In genomic region chr18:11857177-11857887, GRCh38 we compare ENCODE assay signal across 9 cellular contexts. TPM values are rescaled to one million over a fixed set of nuclear protein-coding genes. Genes with fewer than 3 reads are reported as not detected.
A peak's percentile ranks its signal among the peaks of the same experiment; 100 is the strongest.
DNase-seq lines count a peak whose midpoint lies in the region; ATAC-seq, FAIRE-seq and TF ChIP-seq lines count a peak whose summit lies in the region.
"Had no signal": no experiment of that assay in that cellular context is flagged by ENCODE, and none has a peak within 500 bp of the region (broad histone marks: within the 10 kb centered on the region; RNA-seq: fewer than 3 reads in every experiment).

No MANE protein-coding gene starts in this region.

- H4K20me1 ChIP-seq in HepG2 (ENCODE audit: insufficient read depth, low read length) = no peaks in the 10 kb centered on the region

- no peaks in the 10 kb centered on the region for H3K27me3 ChIP-seq in HepG2 (ENCODE audit: control insufficient read depth in 1 of 2, insufficient read depth in 2 of 2, low read length in 2 of 2)
- H3K27me3 ChIP-seq in tibial nerve = no peaks in the 10 kb centered on the region

- H3K4me1 ChIP-seq in HepG2 (ENCODE audit: insufficient read depth, low read length) = peaks cover 88% of the 10 kb centered on the region
- peaks cover 0 to 28% (median 20%) of the 10 kb centered on the region in 4 donors for H3K4me1 ChIP-seq in tibial nerve

- H3K9me3 ChIP-seq in HepG2 (ENCODE audit: low read length) = no peaks in the 10 kb centered on the region
- H3K9me3 ChIP-seq in tibial nerve = no peaks in the 10 kb centered on the region

- peak overlapping the region; percentile 62 for H3K9ac ChIP-seq in HepG2 (ENCODE audit: insufficient read depth, low read depth, low read length)

- in situ Hi-C loops in HepG2 (cut with HindIII; ENCODE audit: extremely low pct_ligation_motif_present, low pct_unique_long_range_greater_than_20kb) = no loop called here

- peak overlapping the region; percentile 71 for H3K4me2 ChIP-seq in HepG2 (ENCODE audit: low read depth, low read length)

- peak overlapping the region; percentile 56 for H2AFZ ChIP-seq in HepG2 (ENCODE audit: low read length)

- DNase-seq in COLO668 (lab: John Stamatoyannopoulos, UW; ENCODE audit: unreplicated experiment) (peak; percentile 53), NCI-H2029 treated with DMSO at 0.1 percent for 48 hours (lab: John Stamatoyannopoulos, UW) (peak; percentile 27), choroid plexus epithelial cell (ENCODE audit: low read depth) (peak; percentile 99), HepG2 (ENCODE audit: low spot score) (peak; percentile 95), tibial nerve (ENCODE audit: low spot score in 2 of 2) (peak in 1 of 2 donors; percentile 41), NCI-H748 treated with DMSO at 0.1 percent for 48 hours (lab: John Stamatoyannopoulos, UW) (no peak)
- DNase-seq: naive B cell had no signal

- no peak for TF ChIP-seq RAD21 in HepG2 (CRISPR knock-in tag; IDR thresholded peaks at IDR 0.05)

- TF ChIP-seq CTCF in choroid plexus epithelial cell (conservative IDR thresholded peaks at IDR 0.05; ENCODE audit: low read depth, low read length) = no peak
- TF ChIP-seq CTCF in HepG2 (CRISPR knock-in tag; IDR thresholded peaks at IDR 0.05) = no peak
- no peak for TF ChIP-seq CTCF in tibial nerve (IDR thresholded peaks at IDR 0.05)

- TF ChIP-seq EP300 in HepG2 (IDR thresholded peaks at IDR 0.05; ENCODE audit: low read depth in 2 of 2, low read length in 2 of 2) (no peak), HepG2 (CRISPR knock-in tag; IDR thresholded peaks at IDR 0.05; ENCODE audit: borderline replicate concordance) (no peak), tibial nerve (IDR thresholded peaks at IDR 0.05) (peak in 1 of 2 donors; percentile 52)

- H3K36me3 ChIP-seq in HepG2 (replicated peaks in 1 of 2; ENCODE audit: control insufficient read depth in 1 of 2, insufficient read depth in 2 of 2, low read length in 2 of 2) = no peaks in the 10 kb centered on the region
- H3K36me3 ChIP-seq in tibial nerve = peaks cover 0 to 30% (median 0%) of the 10 kb centered on the region in 3 donors

- intact Hi-C loops in HepG2 (cut with micrococcal nuclease; ENCODE audit: unreplicated experiment) = loop anchor here (10.0 kb wide), 2 partner anchors 47 to 137 kb away; partner anchors contain the start of gene MPPE1

- CTCF ChIA-PET in HepG2 (lab: Yijun Ruan, JAX; ENCODE audit: low intra/inter-chr PET ratio, low total read pairs) = no interaction called here

- 10% methylated on average over 10 of the region's 11 CpGs for WGBS in HepG2 (ENCODE audit: low lambda C conversion rate)
- 40 to 46% methylated on average over 11 of the region's 11 CpGs for WGBS in tibial nerve, 2 donors

- H3K79me2 ChIP-seq in HepG2 (ENCODE audit: insufficient read depth, low read length) = peaks cover 17% of the 10 kb centered on the region

- POLR2A ChIA-PET in HepG2 (lab: Yijun Ruan, JAX) = interaction anchor here (1.0 kb wide), 2 partner anchors 17 to 30 kb away, joined by 3 to 5 read pairs; no protein-coding TSS in a partner anchor

- ATAC-seq in HepG2 = peak; percentile 78
- ATAC-seq in GM19463 (IDR thresholded peaks at IDR 0.05; ENCODE audit: unreplicated experiment) = no peak
- no peak for ATAC-seq in HG02970 (IDR thresholded peaks at IDR 0.05; ENCODE audit: low FRiP score, unreplicated experiment)

- peak; percentile 56 for FAIRE-seq in HepG2 (lab: Jason Lieb, UNC)

- TF ChIP-seq POLR2A in HepG2 (IDR thresholded peaks at IDR 0.05; ENCODE audit: insufficient read depth in 1 of 2, low read depth in 2 of 2, low read length in 2 of 2) (0 out of 4 replicates have a peak, but pooled peaks of 1 of the 2 experiments have one; percentile 61), tibial nerve (IDR thresholded peaks at IDR 0.05) (no peak)

- H3K27ac ChIP-seq in HepG2 (ENCODE audit: extremely low read length, insufficient read depth, low read length) (peak overlapping the region; percentile 82), tibial nerve (peak overlapping the region in 3 of 4 donors; percentile 20 to 57 (median 46))

- no TSS peak for BruUV-seq in HepG2 (replicated peaks; lab: Mats Ljungman, UMichigan)

- H3K4me3 ChIP-seq in choroid plexus epithelial cell (ENCODE audit: low read depth, low read length) (peak overlapping the region; percentile 28), HepG2 (replicated peaks in 1 of 3; ENCODE audit: insufficient read depth in 1 of 3, low read depth in 2 of 3, low read length in 3 of 3) (peak overlapping the region; percentile 17 to 63 (median 37)), tibial nerve (no peak overlapping the region)

RNA-seq across cellular contexts. Expression of gene CHMP1B, which starts 6.1 kb away (rescaled TPM):
- total RNA-seq in HepG2 (2016; rRNA removed; fragmentation: Illumina TruSeq; extraction: Trizol) (18.8 and 24.0 TPM in 2 replicates), tibial nerve (10 to 100 TPM; 31.2 to 49.8 (median 38.1) TPM)
- total RNA-seq in HepG2 (2016; cell fraction: cytosol; rRNA removed; fragmentation: Illumina TruSeq; extraction: Trizol; ENCODE audit: low read depth) = 4.1 TPM in 2 replicates
- 18.9 and 22.7 TPM in 2 replicates for total RNA-seq in HepG2 (2016; cell fraction: insoluble cytoplasmic fraction; rRNA removed; fragmentation: Illumina TruSeq; extraction: Trizol)
- 8.7 and 9.1 TPM in 2 replicates for total RNA-seq in HepG2 (2016; cell fraction: membrane; rRNA removed; fragmentation: Illumina TruSeq; extraction: Trizol)
- total RNA-seq in HepG2 (2016; cell fraction: nucleus; rRNA removed; fragmentation: Illumina TruSeq; extraction: Trizol) = 15.1 and 15.2 TPM in 2 replicates
- 19.1 and 20.2 TPM in 2 replicates for polyA plus RNA-seq in HepG2 (2011; rRNA removed)
- polyA plus RNA-seq in HepG2 (2011; cell fraction: cytosol; rRNA removed) = 19.1 and 22.1 TPM in 2 replicates
- 6.4 and 8.0 TPM in 2 replicates for polyA plus RNA-seq in HepG2 (2011; cell fraction: nucleus; rRNA removed)
- 23.0 and 26.4 TPM in 2 replicates for polyA plus RNA-seq in HepG2 (2012)
- polyA plus RNA-seq in HepG2 (2016; cell fraction: cytosol; fragmentation: Illumina TruSeq; extraction: Trizol; ENCODE audit: low read depth) = 2.7 and 2.9 TPM in 2 replicates
- 29.6 and 30.5 TPM in 2 replicates for polyA plus RNA-seq in HepG2 (2016; cell fraction: insoluble cytoplasmic fraction; fragmentation: Illumina TruSeq; extraction: Trizol; ENCODE audit: low read depth)
- 5.7 and 6.2 TPM in 2 replicates for polyA plus RNA-seq in HepG2 (2016; cell fraction: membrane; fragmentation: Illumina TruSeq; extraction: Trizol; ENCODE audit: low read depth)
- 21.5 and 22.8 TPM in 2 replicates for polyA plus RNA-seq in HepG2 (2016; cell fraction: nucleus; fragmentation: Illumina TruSeq; extraction: Trizol; ENCODE audit: insufficient read depth, low read depth)
- 15.1 and 30.4 TPM in 2 replicates for polyA minus RNA-seq in HepG2 (2011; rRNA and poly(A)+ RNA removed; ENCODE audit: low replicate concordance)
- 11.8 and 14.1 TPM in 2 replicates for polyA minus RNA-seq in HepG2 (2011; cell fraction: cytosol; rRNA and poly(A)+ RNA removed)
- polyA minus RNA-seq in HepG2 (2011; cell fraction: nucleus; rRNA and poly(A)+ RNA removed) = 12.7 and 15.6 TPM in 2 replicates

RNA-seq across cellular contexts. Expression of gene MPPE1, which starts 50.8 kb away (rescaled TPM):
- 5.4 and 11.9 TPM in 2 replicates for total RNA-seq in HepG2 (2016; rRNA removed; fragmentation: Illumina TruSeq; extraction: Trizol)
- 9.1 and 12.1 TPM in 2 replicates for total RNA-seq in HepG2 (2016; cell fraction: cytosol; rRNA removed; fragmentation: Illumina TruSeq; extraction: Trizol; ENCODE audit: low read depth)
- total RNA-seq in HepG2 (2016; cell fraction: insoluble cytoplasmic fraction; rRNA removed; fragmentation: Illumina TruSeq; extraction: Trizol) = 3.6 and 11.9 TPM in 2 replicates
- 7.1 and 10.4 TPM in 2 replicates for total RNA-seq in HepG2 (2016; cell fraction: membrane; rRNA removed; fragmentation: Illumina TruSeq; extraction: Trizol)
- 19.6 and 20.7 TPM in 2 replicates for total RNA-seq in HepG2 (2016; cell fraction: nucleus; rRNA removed; fragmentation: Illumina TruSeq; extraction: Trizol)
- 9.6 and 10.6 TPM in 2 replicates for polyA plus RNA-seq in HepG2 (2011; rRNA removed)
- polyA plus RNA-seq in HepG2 (2011; cell fraction: cytosol; rRNA removed) = 5.0 and 6.2 TPM in 2 replicates
- 18.2 and 19.2 TPM in 2 replicates for polyA plus RNA-seq in HepG2 (2011; cell fraction: nucleus; rRNA removed)
- polyA plus RNA-seq in HepG2 (2012) = 6.4 and 7.1 TPM in 2 replicates
- 14.6 and 22.2 TPM in 2 replicates for polyA plus RNA-seq in HepG2 (2016; cell fraction: cytosol; fragmentation: Illumina TruSeq; extraction: Trizol; ENCODE audit: low read depth)
- polyA plus RNA-seq in HepG2 (2016; cell fraction: insoluble cytoplasmic fraction; fragmentation: Illumina TruSeq; extraction: Trizol; ENCODE audit: low read depth) = 4.6 and 6.6 TPM in 2 replicates
- 8.0 and 12.4 TPM in 2 replicates for polyA plus RNA-seq in HepG2 (2016; cell fraction: membrane; fragmentation: Illumina TruSeq; extraction: Trizol; ENCODE audit: low read depth)
- polyA plus RNA-seq in HepG2 (2016; cell fraction: nucleus; fragmentation: Illumina TruSeq; extraction: Trizol; ENCODE audit: insufficient read depth, low read depth) = 31.1 and 36.4 TPM in 2 replicates
- 8.2 and 19.5 TPM in 2 replicates for polyA minus RNA-seq in HepG2 (2011; rRNA and poly(A)+ RNA removed; ENCODE audit: low replicate concordance)
- polyA minus RNA-seq in HepG2 (2011; cell fraction: cytosol; rRNA and poly(A)+ RNA removed) = 3.4 and 4.1 TPM in 2 replicates
- polyA minus RNA-seq in HepG2 (2011; cell fraction: nucleus; rRNA and poly(A)+ RNA removed) = 21.0 and 21.2 TPM in 2 replicates
- 10 to 100 TPM; 13.3 to 33.2 (median 27.7) TPM for total RNA-seq in tibial nerve

Comparison
In these comparisons a context has a peak if more than half of its experiments do, and no peak if none do; other contexts are left out.
1. H3K4me3 ChIP-seq: peak in choroid plexus epithelial cell (single experiment) and HepG2 (3 of 3); none in tibial nerve (0 of 4).